In the genomic region with DNA sequence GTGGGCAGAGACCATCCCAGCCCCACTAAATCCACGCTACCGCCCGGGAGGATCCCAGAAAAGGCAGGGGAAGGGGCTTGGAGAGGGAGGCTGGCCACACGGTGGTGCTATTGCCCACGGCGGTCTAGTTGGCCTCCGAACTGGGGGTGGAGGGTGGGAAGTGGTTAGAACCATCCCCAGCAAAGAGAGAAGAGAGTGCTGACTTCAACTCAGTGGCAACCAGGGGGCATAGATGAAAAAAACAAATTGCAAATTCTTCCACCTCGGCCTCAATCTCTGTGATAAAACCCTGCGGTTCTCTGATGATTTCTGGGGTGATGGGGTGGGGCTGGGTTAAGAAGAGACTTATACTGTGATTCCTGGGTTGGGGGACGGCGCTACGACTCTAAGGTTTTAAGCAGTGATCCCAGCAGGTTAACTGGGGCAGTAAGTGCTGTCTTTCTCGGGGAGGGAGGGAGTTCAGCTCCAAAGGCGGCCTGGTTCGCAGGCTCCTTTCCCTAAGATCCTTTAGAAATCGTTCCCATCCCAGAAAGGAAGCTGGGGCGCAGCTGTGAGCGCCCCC, we compare ENCODE assay signal across 8 cellular contexts.
DNase-seq lines count a peak whose midpoint lies in the region; ATAC-seq and TF ChIP-seq lines count a peak whose summit lies in the region.

No MANE protein-coding gene starts in this region.

- peaks cover 0 to 18% (median 12%) of the 10 kb centered on the region in 4 donors for H3K4me1 Mint-ChIP-seq in CD4-positive, CD25-positive, alpha-beta regulatory T cell
- H3K4me1 Mint-ChIP-seq in T-helper 17 cell = peaks cover 11% of the 10 kb centered on the region

- peak overlapping the region; percentile 85 to 92 (median 86) for H3K4me3 Mint-ChIP-seq in CD4-positive, CD25-positive, alpha-beta regulatory T cell
- H3K4me3 Mint-ChIP-seq in T-helper 17 cell = peak overlapping the region; percentile 87

- intact Hi-C loops in left cardiac atrium (cut with DNase I) (loop anchor here (2.0 to 5.0 kb wide), 3 partner anchors 247 to 707 kb away; a partner anchor contains a TSS), tibial artery (cut with DNase I; ENCODE audit: low total_unique reads) (loop anchor here (5.0 to 10.0 kb wide), 3 partner anchors 251 to 1028 kb away; a partner anchor contains a TSS)

- DNase-seq in CD4-positive, CD25-positive, alpha-beta regulatory T cell = peak; percentile 60 to 86 (median 79)
- peak; percentile 47 for DNase-seq in NCI-H1105 treated with DMSO at 0.1 percent for 48 hours (lab: John Stamatoyannopoulos, UW)
- DNase-seq in T-helper 17 cell = peak; percentile 63 to 65 (median 65)
- peak; percentile 81 for DNase-seq in amniotic stem cell (lab: John Stamatoyannopoulos, UW)
- DNase-seq in left cardiac atrium = peak; percentile 89
- peak; percentile 93 for DNase-seq in pons (ENCODE audit: low spot score)
- DNase-seq in tibial artery = peak; percentile 85 to 92

- H3K36me3 Mint-ChIP-seq in CD4-positive, CD25-positive, alpha-beta regulatory T cell = no peaks in the 10 kb centered on the region
- H3K36me3 Mint-ChIP-seq in T-helper 17 cell (ENCODE audit: low read depth) = no peaks in the 10 kb centered on the region

- H3K27ac Mint-ChIP-seq in CD4-positive, CD25-positive, alpha-beta regulatory T cell = peak overlapping the region in 2 of 3 donors; percentile 85 to 89
- H3K27ac Mint-ChIP-seq in T-helper 17 cell = peak overlapping the region; percentile 82

- no peaks in the 10 kb centered on the region for H3K27me3 ChIP-seq in CD4-positive, CD25-positive, alpha-beta regulatory T cell (ENCODE audit: control insufficient read depth, insufficient read depth, low read length)
- H3K27me3 ChIP-seq in tibial artery = no peaks in the 10 kb centered on the region

- peaks cover 23% of the 10 kb centered on the region for H3K4me1 ChIP-seq in CD4-positive, CD25-positive, alpha-beta regulatory T cell (ENCODE audit: control insufficient read depth, insufficient read depth, low read length, poor library complexity, severe bottlenecking)
- peaks cover 0 to 22% (median 20%) of the 10 kb centered on the region in 4 donors for H3K4me1 ChIP-seq in tibial artery

- H3K4me3 ChIP-seq in CD4-positive, CD25-positive, alpha-beta regulatory T cell (ENCODE audit: low read depth, low read length) = peak overlapping the region; percentile 78
- H3K4me3 ChIP-seq in tibial artery = peak overlapping the region; percentile 74 to 76

- TF ChIP-seq CTCF in tibial artery (IDR thresholded peaks at IDR 0.05) = peak; percentile 89 to 93

- peak; percentile 87 to 89 for ATAC-seq in CD4-positive, CD25-positive, alpha-beta regulatory T cell (ENCODE audit: low read depth in 2 of 2)
- ATAC-seq in GM21619 (IDR thresholded peaks at IDR 0.05; ENCODE audit: unreplicated experiment) (peak; percentile 34), T-helper 17 cell (peak; percentile 93), left cardiac atrium (peak; percentile 85 to 89)

- H3K27ac ChIP-seq in CD4-positive, CD25-positive, alpha-beta regulatory T cell (ENCODE audit: insufficient read depth, low read length, poor library complexity, severe bottlenecking) = peak overlapping the region; percentile 15
- H3K27ac ChIP-seq in tibial artery = peak overlapping the region; percentile 97

- no peaks in the 10 kb centered on the region for H3K36me3 ChIP-seq in CD4-positive, CD25-positive, alpha-beta regulatory T cell (ENCODE audit: control insufficient read depth, insufficient read depth, low read length)
- no peaks in the 10 kb centered on the region for H3K36me3 ChIP-seq in tibial artery

- no peaks in the 10 kb centered on the region for H3K9me3 ChIP-seq in CD4-positive, CD25-positive, alpha-beta regulatory T cell (ENCODE audit: control insufficient read depth in 2 of 2, low read length in 2 of 2)
- H3K9me3 ChIP-seq in T-helper 17 cell (ENCODE audit: control insufficient read depth, low read length, poor library complexity, severe bottlenecking) = no peaks in the 10 kb centered on the region
- no peaks in the 10 kb centered on the region for H3K9me3 ChIP-seq in tibial artery

- no peaks in the 10 kb centered on the region for H3K9me3 Mint-ChIP-seq in CD4-positive, CD25-positive, alpha-beta regulatory T cell

- no peaks in the 10 kb centered on the region for H3K27me3 Mint-ChIP-seq in CD4-positive, CD25-positive, alpha-beta regulatory T cell
- H3K27me3 Mint-ChIP-seq in T-helper 17 cell = peaks cover 10% of the 10 kb centered on the region

Comparison
In these comparisons a context has a peak if more than half of its experiments do, and no peak if none do; other contexts are left out.
1. Peak in every context shown above with its lines: DNase-seq, ATAC-seq, H3K4me3 ChIP-seq and H3K27ac ChIP-seq.
2. ATAC-seq: peak in every context shown above with its lines; median percentile 93 in T-helper 17 cell; 88 in CD4-positive, CD25-positive, alpha-beta regulatory T cell; 87 in left cardiac atrium; 34 in GM21619.